Comparison of ENCODE assay signal across 1 cellular context in the genomic region with DNA sequence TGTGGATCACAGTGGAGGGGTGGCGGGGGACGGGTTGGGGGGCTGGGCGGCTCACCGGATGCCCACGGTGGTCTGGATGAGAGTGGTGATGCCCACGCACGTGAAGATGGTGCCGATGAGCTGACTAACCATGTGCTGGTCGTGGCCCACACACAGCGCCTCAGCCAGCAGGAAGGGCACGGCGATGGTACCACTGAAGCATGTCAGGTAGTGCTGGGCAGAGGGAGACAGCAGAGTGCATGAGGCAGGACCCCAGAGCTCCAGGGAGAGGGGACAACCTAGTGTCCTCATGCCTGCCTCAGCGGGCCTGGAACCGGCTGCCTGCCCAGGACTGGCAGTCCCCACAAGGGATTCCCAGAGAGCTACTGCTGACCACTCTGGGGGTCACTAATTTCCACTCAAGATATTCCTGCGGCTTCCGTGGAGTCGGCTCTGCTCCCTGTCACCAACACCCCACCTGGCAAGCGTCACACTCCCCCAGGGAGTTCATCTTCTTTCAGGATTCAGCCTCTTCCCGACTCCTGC.
TF ChIP-seq lines count a peak whose summit lies in the region.

No MANE protein-coding gene starts in this region.

TF ChIP-seq in HepG2, 621 proteins besides CTCF, POLR2A, EP300 and RAD21:
- TF ChIP-seq ZNF672 (CRISPR knock-in tag; IDR thresholded peaks at IDR 0.05) (no peak), AKAP8 (CRISPR knock-in tag; IDR thresholded peaks at IDR 0.05) (no peak), PHF21A (CRISPR knock-in tag; IDR thresholded peaks at IDR 0.05) (no peak), ZNF850 (CRISPR knock-in tag; conservative IDR thresholded peaks at IDR 0.05) (no peak), SMC3 (IDR thresholded peaks at IDR 0.05; ENCODE audit: low read length) (no peak), SETDB1 (CRISPR knock-in tag; IDR thresholded peaks at IDR 0.05; ENCODE audit: borderline replicate concordance) (no peak)
